In the genomic region with DNA sequence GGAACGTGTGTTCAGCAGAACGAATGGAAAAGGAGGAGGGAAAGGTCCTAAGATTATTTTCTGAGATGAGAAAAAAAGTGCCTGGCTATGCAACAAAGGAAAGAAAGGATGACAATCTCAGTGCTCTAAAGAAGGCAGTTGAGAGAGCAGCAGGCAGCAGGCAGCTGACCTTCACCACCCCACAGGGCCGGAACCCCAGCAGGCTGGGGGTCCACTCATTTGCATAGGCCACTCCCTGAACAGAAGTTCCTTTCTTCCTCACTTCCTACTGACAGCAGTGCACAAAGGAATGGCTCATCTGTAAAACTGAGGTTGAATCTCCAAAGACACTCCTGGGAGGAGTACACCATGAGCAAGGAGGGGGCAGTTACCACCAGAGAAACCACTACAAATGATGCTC, we compare ENCODE assay signal across 19 cellular contexts. TPM values are rescaled to one million over a fixed set of nuclear protein-coding genes. Genes with fewer than 3 reads are reported as not detected.
DNase-seq lines count a peak whose midpoint lies in the region; ATAC-seq and TF ChIP-seq lines count a peak whose summit lies in the region.
"Had no signal": no experiment of that assay in that cellular context is flagged by ENCODE, and none has a peak within 500 bp of the region (broad histone marks: within the 10 kb centered on the region; RNA-seq: fewer than 3 reads in every experiment).

No MANE protein-coding gene starts in this region.

- H3K4me1 Mint-ChIP-seq in GM23338 (peaks cover 17% of the 10 kb centered on the region; the same call in 2 of the 3 replicates), WTC11 (peaks cover 16% of the 10 kb centered on the region), neural progenitor cell (peaks cover 17% of the 10 kb centered on the region)
- H3K4me1 Mint-ChIP-seq: CD14-positive monocyte; CD4-positive, alpha-beta memory T cell had no signal

- peaks cover 7% of the 10 kb centered on the region; the same call in 1 of the 2 replicates for H3K9me2 ChIP-seq in GM23338 (ENCODE audit: insufficient read depth)

- H3K4me3 ChIP-seq in GM23338: no peak overlapping the region
- H3K4me3 ChIP-seq in neural progenitor cell: no peak overlapping the region
- H3K4me3 ChIP-seq: BLaER1, GM12878 had no signal

- H4K20me1 ChIP-seq in GM23338 (replicated peaks; ENCODE audit: insufficient read depth) (no peaks in the 10 kb centered on the region; the same call in 1 of the 2 replicates), neural progenitor cell (ENCODE audit: low read depth) (no peaks in the 10 kb centered on the region)
- H4K20me1 ChIP-seq: BLaER1 had no signal

- H3K36me3 Mint-ChIP-seq in GM23338 (ENCODE audit: low read depth) (no peaks in the 10 kb centered on the region), WTC11 (no peaks in the 10 kb centered on the region), neural progenitor cell (no peaks in the 10 kb centered on the region)
- H3K36me3 Mint-ChIP-seq: CD14-positive monocyte; CD4-positive, alpha-beta memory T cell had no signal

- H3K27me3 ChIP-seq in GM23338 (ENCODE audit: insufficient read depth) (no peaks in the 10 kb centered on the region), neural progenitor cell (no peaks in the 10 kb centered on the region)
- H3K27me3 ChIP-seq: BLaER1 had no signal

- CTCF ChIA-PET in WTC11 (lab: Charles Lee): no interaction called here

- TF ChIP-seq CTCF in GM23338 (conservative IDR thresholded peaks at IDR 0.05; ENCODE audit: low read depth in 2 of 2) (no peak), WTC11 (IDR thresholded peaks at IDR 0.05) (no peak), neural progenitor cell (IDR thresholded peaks at IDR 0.05) (no peak)

- H3K79me2 ChIP-seq in GM23338 (replicated peaks; ENCODE audit: insufficient read depth) (no peaks in the 10 kb centered on the region), neural progenitor cell (ENCODE audit: low read depth) (no peaks in the 10 kb centered on the region)

- no peak overlapping the region for H3K9ac ChIP-seq in neural progenitor cell
- H3K9ac ChIP-seq: BLaER1 had no signal

- H3K9me3 Mint-ChIP-seq in GM23338: no peaks in the 10 kb centered on the region
- H3K9me3 Mint-ChIP-seq in WTC11: no peaks in the 10 kb centered on the region
- H3K9me3 Mint-ChIP-seq in neural progenitor cell: no peaks in the 10 kb centered on the region
- H3K9me3 Mint-ChIP-seq: CD4-positive, alpha-beta memory T cell had no signal

- H3F3A ChIP-seq in GM23338 (replicated peaks; ENCODE audit: low read depth) (no peaks in the 10 kb centered on the region), neural progenitor cell (ENCODE audit: low read depth) (no peaks in the 10 kb centered on the region)

- DNase-seq in GM23338 (ENCODE audit: low spot score) (peak; percentile 38), WTC11 (ENCODE audit: low spot score) (peak; percentile 34), iPS-NIHi11 (ENCODE audit: low spot score) (peak; percentile 48), neural progenitor cell (ENCODE audit: low spot score) (peak; percentile 18), A172 (ENCODE audit: low spot score) (no peak), DMS53 (lab: John Stamatoyannopoulos, UW) (no peak)
- DNase-seq: CD4-positive, alpha-beta memory T cell; DMS153; DND-41; EL had no signal

- H3K4me2 ChIP-seq in GM23338 (no peak overlapping the region), neural progenitor cell (peak overlapping the region; percentile 18)
- H3K4me2 ChIP-seq: BLaER1 had no signal

- H3K4me1 ChIP-seq in GM23338 (ENCODE audit: insufficient read depth) (peaks cover 5% of the 10 kb centered on the region), neural progenitor cell (peaks cover 8% of the 10 kb centered on the region)

- no peak overlapping the region for H2AFZ ChIP-seq in GM23338
- peak overlapping the region; percentile 17 for H2AFZ ChIP-seq in neural progenitor cell (replicated peaks)

- H3K27ac ChIP-seq in GM23338 (ENCODE audit: low read depth) (no peak overlapping the region), neural progenitor cell (no peak overlapping the region)
- H3K27ac ChIP-seq: 22Rv1, BLaER1 had no signal

- POLR2A ChIA-PET in WTC11 (lab: Charles Lee): no interaction called here

- H3K27me3 Mint-ChIP-seq in GM23338 (ENCODE audit: insufficient read depth, low read depth, poor library complexity) (peaks cover 2% of the 10 kb centered on the region), WTC11 (ENCODE audit: low read depth) (peaks cover 7% of the 10 kb centered on the region), neural progenitor cell (ENCODE audit: insufficient read depth, low read depth) (peaks cover 5% of the 10 kb centered on the region)

- H3K36me3 ChIP-seq in GM23338 (ENCODE audit: insufficient read depth): no peaks in the 10 kb centered on the region
- no peaks in the 10 kb centered on the region for H3K36me3 ChIP-seq in neural progenitor cell
- H3K36me3 ChIP-seq: BLaER1 had no signal

- no peaks in the 10 kb centered on the region for H3K9me3 ChIP-seq in neural progenitor cell (ENCODE audit: low read depth)
- H3K9me3 ChIP-seq: BLaER1 had no signal

- H3K27ac Mint-ChIP-seq in GM23338 (no peak overlapping the region), WTC11 (no peak overlapping the region), neural progenitor cell (no peak overlapping the region)
- H3K27ac Mint-ChIP-seq: CD14-positive monocyte; CD4-positive, alpha-beta memory T cell had no signal

- H3K4me3 Mint-ChIP-seq in GM23338 (no peak overlapping the region), WTC11 (no peak overlapping the region), neural progenitor cell (no peak overlapping the region)
- H3K4me3 Mint-ChIP-seq: CD14-positive monocyte; CD4-positive, alpha-beta memory T cell had no signal

- ATAC-seq in GM23338 (peak; percentile 93), WTC11 (peak; percentile 95), HG03565 (IDR thresholded peaks at IDR 0.05; ENCODE audit: unreplicated experiment) (no peak)
- ATAC-seq: GM12878 had no signal

TF ChIP-seq in GM23338, 12 proteins besides CTCF, POLR2A, EP300 and RAD21 (continues in another document):
- TF ChIP-seq NANOG (IDR thresholded peaks at IDR 0.05; ENCODE audit: borderline replicate concordance) (no peak), EZH2phosphoT487 (IDR thresholded peaks at IDR 0.05; ENCODE audit: unreplicated experiment) (no peak), ETS1 (IDR thresholded peaks at IDR 0.05) (no peak), CREB1 (CRISPR knock-in tag; IDR thresholded peaks at IDR 0.05; ENCODE audit: low read depth) (no peak)

TF ChIP-seq in WTC11, 78 proteins besides CTCF, POLR2A, EP300 and RAD21:
- TF ChIP-seq, protein P1, sequence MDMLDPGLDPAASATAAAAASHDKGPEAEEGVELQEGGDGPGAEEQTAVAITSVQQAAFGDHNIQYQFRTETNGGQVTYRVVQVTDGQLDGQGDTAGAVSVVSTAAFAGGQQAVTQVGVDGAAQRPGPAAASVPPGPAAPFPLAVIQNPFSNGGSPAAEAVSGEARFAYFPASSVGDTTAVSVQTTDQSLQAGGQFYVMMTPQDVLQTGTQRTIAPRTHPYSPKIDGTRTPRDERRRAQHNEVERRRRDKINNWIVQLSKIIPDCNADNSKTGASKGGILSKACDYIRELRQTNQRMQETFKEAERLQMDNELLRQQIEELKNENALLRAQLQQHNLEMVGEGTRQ (CRISPR knock-in tag; IDR thresholded peaks at IDR 0.05): peak; percentile 12; the same call in 1 of the 2 replicates
- no peak for TF ChIP-seq FOXK1 (CRISPR knock-in tag; IDR thresholded peaks at IDR 0.05)

RNA-seq across cellular contexts. Expression of gene TNR, which starts 41.4 kb away (rescaled TPM):
- total RNA-seq in GM23338 (2014; rRNA removed; shearing (Covaris generic)): not detected in 2 replicates
- not detected in 2 replicates for polyA plus RNA-seq in GM23338 (2016; fragmentation: Nextera tagmentation; extraction: Ambion mirVana)
- total RNA-seq in WTC11 (2021): 0.02 TPM in 2 of 3 replicates, not detected in the other
- not detected in 2 replicates for total RNA-seq in neural progenitor cell (ENCODE audit: low replicate concordance)
- total RNA-seq in A172 (2014; rRNA removed; shearing (Covaris generic)): not detected in 2 replicates
- total RNA-seq: A673; CD4-positive, alpha-beta memory T cell; G401; HT1080 had no signal
- polyA plus RNA-seq: AG04450; CD14-positive monocyte; CD4-positive, alpha-beta memory T cell had no signal

Comparison
In these comparisons a context has a peak if more than half of its experiments do, and no peak if none do; other contexts are left out.
1. DNase-seq: peak in GM23338 (single experiment), WTC11 (single experiment), iPS-NIHi11 (single experiment) and neural progenitor cell (single experiment); none in A172 (single experiment) and DMS53 (single experiment).